1 cellular context compared by ENCODE assay signal in the genomic region with DNA sequence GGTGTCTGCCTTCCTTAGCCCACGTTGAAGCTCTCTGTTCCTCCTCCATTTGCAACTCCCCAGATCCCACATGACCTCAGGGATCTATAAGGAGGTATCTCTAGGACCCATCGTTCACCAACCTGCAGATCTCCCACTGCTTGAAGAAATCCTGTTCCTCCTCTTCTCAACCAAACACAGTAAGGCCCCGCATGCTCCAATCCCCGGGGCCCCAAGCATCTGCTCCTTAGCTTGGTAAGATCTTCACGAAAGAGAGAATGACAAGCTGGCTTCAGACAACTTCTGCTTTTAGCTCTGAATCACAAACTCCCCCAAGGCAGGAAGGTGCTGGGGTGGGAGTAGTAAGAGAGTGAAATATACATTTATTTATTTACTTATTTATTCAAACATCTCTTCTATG.
TF ChIP-seq lines count a peak whose summit lies in the region.

No MANE protein-coding gene starts in this region.

TF ChIP-seq in GM12878, 131 proteins besides CTCF, POLR2A, EP300 and RAD21:
- TF ChIP-seq NR2C1 (IDR thresholded peaks at IDR 0.05) (no peak), ETV6 (conservative IDR thresholded peaks at IDR 0.05 in 1 of 2, IDR thresholded peaks at IDR 0.05 in 1 of 2; ENCODE audit: borderline replicate concordance in 1 of 2, low read depth in 1 of 2) (no peak), KLF5 (IDR thresholded peaks at IDR 0.05; ENCODE audit: partially characterized antibody) (no peak), SMARCA5 (IDR thresholded peaks at IDR 0.05) (no peak), TCF3 (IDR thresholded peaks at IDR 0.05; ENCODE audit: borderline replicate concordance, insufficient read depth, low read depth, low read length) (no peak), ZZZ3 (IDR thresholded peaks at IDR 0.05; ENCODE audit: control insufficient read depth, insufficient read length, low read depth) (no peak), ASH2L (IDR thresholded peaks at IDR 0.05; ENCODE audit: borderline replicate concordance, low read depth) (no peak), GABPA (IDR thresholded peaks at IDR 0.05; ENCODE audit: low read depth) (no peak), IKZF1 (conservative IDR thresholded peaks at IDR 0.05) (no peak), CREM (IDR thresholded peaks at IDR 0.05; ENCODE audit: low read depth) (no peak), ESRRA (IDR thresholded peaks at IDR 0.05; ENCODE audit: low read length) (no peak), SIN3A (IDR thresholded peaks at IDR 0.05; ENCODE audit: low read depth, low read length) (no peak), SREBF1 (IDR thresholded peaks at IDR 0.05; ENCODE audit: low read length) (no peak), MTA3 (IDR thresholded peaks at IDR 0.05; ENCODE audit: borderline replicate concordance, low read length) (no peak)
- TF ChIP-seq, protein P1, sequence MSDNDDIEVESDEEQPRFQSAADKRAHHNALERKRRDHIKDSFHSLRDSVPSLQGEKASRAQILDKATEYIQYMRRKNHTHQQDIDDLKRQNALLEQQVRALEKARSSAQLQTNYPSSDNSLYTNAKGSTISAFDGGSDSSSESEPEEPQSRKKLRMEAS (IDR thresholded peaks at IDR 0.05; ENCODE audit: low read depth, low read length): no peak
- TF ChIP-seq, protein P2, sequence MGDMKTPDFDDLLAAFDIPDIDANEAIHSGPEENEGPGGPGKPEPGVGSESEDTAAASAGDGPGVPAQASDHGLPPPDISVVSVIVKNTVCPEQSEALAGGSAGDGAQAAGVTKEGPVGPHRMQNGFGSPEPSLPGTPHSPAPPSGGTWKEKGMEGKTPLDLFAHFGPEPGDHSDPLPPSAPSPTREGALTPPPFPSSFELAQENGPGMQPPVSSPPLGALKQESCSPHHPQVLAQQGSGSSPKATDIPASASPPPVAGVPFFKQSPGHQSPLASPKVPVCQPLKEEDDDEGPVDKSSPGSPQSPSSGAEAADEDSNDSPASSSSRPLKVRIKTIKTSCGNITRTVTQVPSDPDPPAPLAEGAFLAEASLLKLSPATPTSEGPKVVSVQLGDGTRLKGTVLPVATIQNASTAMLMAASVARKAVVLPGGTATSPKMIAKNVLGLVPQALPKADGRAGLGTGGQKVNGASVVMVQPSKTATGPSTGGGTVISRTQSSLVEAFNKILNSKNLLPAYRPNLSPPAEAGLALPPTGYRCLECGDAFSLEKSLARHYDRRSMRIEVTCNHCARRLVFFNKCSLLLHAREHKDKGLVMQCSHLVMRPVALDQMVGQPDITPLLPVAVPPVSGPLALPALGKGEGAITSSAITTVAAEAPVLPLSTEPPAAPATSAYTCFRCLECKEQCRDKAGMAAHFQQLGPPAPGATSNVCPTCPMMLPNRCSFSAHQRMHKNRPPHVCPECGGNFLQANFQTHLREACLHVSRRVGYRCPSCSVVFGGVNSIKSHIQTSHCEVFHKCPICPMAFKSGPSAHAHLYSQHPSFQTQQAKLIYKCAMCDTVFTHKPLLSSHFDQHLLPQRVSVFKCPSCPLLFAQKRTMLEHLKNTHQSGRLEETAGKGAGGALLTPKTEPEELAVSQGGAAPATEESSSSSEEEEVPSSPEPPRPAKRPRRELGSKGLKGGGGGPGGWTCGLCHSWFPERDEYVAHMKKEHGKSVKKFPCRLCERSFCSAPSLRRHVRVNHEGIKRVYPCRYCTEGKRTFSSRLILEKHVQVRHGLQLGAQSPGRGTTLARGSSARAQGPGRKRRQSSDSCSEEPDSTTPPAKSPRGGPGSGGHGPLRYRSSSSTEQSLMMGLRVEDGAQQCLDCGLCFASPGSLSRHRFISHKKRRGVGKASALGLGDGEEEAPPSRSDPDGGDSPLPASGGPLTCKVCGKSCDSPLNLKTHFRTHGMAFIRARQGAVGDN (IDR thresholded peaks at IDR 0.05): no peak
- TF ChIP-seq, protein P3, sequence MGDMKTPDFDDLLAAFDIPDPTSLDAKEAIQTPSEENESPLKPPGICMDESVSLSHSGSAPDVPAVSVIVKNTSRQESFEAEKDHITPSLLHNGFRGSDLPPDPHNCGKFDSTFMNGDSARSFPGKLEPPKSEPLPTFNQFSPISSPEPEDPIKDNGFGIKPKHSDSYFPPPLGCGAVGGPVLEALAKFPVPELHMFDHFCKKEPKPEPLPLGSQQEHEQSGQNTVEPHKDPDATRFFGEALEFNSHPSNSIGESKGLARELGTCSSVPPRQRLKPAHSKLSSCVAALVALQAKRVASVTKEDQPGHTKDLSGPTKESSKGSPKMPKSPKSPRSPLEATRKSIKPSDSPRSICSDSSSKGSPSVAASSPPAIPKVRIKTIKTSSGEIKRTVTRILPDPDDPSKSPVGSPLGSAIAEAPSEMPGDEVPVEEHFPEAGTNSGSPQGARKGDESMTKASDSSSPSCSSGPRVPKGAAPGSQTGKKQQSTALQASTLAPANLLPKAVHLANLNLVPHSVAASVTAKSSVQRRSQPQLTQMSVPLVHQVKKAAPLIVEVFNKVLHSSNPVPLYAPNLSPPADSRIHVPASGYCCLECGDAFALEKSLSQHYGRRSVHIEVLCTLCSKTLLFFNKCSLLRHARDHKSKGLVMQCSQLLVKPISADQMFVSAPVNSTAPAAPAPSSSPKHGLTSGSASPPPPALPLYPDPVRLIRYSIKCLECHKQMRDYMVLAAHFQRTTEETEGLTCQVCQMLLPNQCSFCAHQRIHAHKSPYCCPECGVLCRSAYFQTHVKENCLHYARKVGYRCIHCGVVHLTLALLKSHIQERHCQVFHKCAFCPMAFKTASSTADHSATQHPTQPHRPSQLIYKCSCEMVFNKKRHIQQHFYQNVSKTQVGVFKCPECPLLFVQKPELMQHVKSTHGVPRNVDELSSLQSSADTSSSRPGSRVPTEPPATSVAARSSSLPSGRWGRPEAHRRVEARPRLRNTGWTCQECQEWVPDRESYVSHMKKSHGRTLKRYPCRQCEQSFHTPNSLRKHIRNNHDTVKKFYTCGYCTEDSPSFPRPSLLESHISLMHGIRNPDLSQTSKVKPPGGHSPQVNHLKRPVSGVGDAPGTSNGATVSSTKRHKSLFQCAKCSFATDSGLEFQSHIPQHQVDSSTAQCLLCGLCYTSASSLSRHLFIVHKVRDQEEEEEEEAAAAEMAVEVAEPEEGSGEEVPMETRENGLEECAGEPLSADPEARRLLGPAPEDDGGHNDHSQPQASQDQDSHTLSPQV (IDR thresholded peaks at IDR 0.05): no peak
